Comparison of ENCODE assay signal across 24 cellular contexts in genomic region chr3:55370272-55370671, GRCh38.
"Had no signal": no experiment of that assay in that cellular context is flagged by ENCODE, and none has a peak within 500 bp of the region (broad histone marks: within the 10 kb centered on the region; RNA-seq: fewer than 3 reads in every experiment).

No MANE protein-coding gene starts in this region.

- H3K4me1 ChIP-seq: neural progenitor cell, parathyroid adenoma, right atrium auricular region, stomach, thyroid gland, tibial nerve, upper lobe of left lung had no signal

- DNase-seq: naive thymus-derived CD4-positive, alpha-beta T cell; natural killer cell; occipital lobe; posterior cingulate gyrus; retina; small intestine; stimulated activated CD4-positive, alpha-beta T cell treated with anti-CD3 and anti-CD28 coated beads, Interleukin-15, amount 100 ng/mL, for 24 hours; stimulated activated CD4-positive, alpha-beta T cell treated with anti-CD3 and anti-CD28 coated beads, Interleukin-2, amount 100 ng/mL, for 24 hours; stimulated activated CD4-positive, alpha-beta T cell treated with anti-CD3 and anti-CD28 coated beads, Interleukin-2, amount 100 ng/mL, for 48 hours; stimulated activated CD4-positive, alpha-beta T cell treated with anti-CD3 and anti-CD28 coated beads, Interleukin-4, amount 100 ng/mL, for 24 hours; stimulated activated naive B cell treated with anti-CD40 and anti-IgM and Interleukin-4, amounts not matched to agents 10 μg/mL and 1 μg/mL and 100 μg/mL, for 72 hours; stimulated activated naive CD4-positive, alpha-beta T cell treated with Interleukin-2 at 50 U/mL for 16 hours; stomach; thyroid gland; trophoblast cell; upper lobe of left lung had no signal

- H3K4me3 ChIP-seq: neural progenitor cell, right atrium auricular region, stomach, thoracic aorta, thyroid gland, tibial nerve, upper lobe of left lung had no signal

- H3K36me3 ChIP-seq: neural progenitor cell, right atrium auricular region, stomach, thoracic aorta, thyroid gland, tibial nerve, upper lobe of left lung had no signal

- H3K9me3 ChIP-seq: right atrium auricular region, stomach, thoracic aorta, thyroid gland, tibial nerve, upper lobe of left lung had no signal

- H3K27ac ChIP-seq: neural progenitor cell, parathyroid adenoma, right atrium auricular region, stomach, thoracic aorta, thyroid gland, tibial nerve, upper lobe of left lung had no signal

- H3K27me3 ChIP-seq: neural progenitor cell, right atrium auricular region, stomach, thyroid gland, tibial nerve, upper lobe of left lung had no signal

- ATAC-seq: naive thymus-derived CD4-positive, alpha-beta T cell; natural killer cell; sciatic nerve; stimulated activated effector memory CD8-positive, alpha-beta T cell treated with anti-CD3 and anti-CD28 coated beads, Interleukin-12 subunit alpha, Interleukin-12 subunit beta, amount 100 ng/mL, for 72 hours; stimulated activated naive B cell treated with anti-CD40 and anti-IgM and Interleukin-4, amounts not matched to agents 10 μg/mL and 1 μg/mL and 100 μg/mL, for 72 hours had no signal

- FAIRE-seq: small intestine, urothelium cell line had no signal
